1 cellular context compared by ENCODE assay signal in the genomic region with DNA sequence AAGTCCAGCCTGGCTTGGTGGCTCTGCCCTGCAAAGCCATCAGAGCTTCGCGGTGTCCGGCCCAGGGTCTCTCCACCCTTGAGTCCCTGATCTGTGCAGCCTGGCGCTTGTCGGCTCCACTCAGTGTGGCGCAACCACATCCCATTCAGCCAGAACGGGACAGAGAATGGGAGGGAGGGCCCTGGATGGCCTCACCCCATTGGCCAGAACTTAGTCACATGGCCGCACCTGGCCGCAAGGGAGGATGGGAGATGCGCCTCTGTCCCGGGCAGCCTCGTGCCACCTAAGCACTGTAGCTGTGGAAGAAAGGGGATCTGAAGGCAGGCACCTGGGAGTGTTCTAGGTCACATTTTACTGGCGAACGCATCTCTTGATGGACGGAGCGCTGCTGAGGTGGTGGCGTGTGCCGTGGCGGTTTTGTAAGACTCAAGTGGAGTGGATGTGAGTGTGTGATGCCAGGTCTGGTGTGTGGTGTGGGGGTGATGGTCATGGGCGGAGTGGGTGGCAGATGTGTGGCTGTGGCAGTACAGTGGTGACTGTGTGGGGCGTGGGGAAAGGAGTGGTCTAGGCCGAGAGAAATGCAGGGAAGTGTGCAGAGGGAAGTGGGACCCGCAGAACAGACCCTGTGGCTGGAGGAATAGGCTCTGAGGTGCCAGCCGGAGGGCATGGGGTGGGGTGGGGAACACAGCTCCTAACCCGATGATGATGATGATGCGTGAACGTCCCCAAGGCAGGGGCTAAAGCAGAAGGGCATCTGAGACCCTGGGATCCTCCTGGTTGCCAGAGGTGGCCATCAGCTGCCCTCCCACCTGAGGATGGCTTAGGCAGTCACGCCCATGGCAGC.
TF ChIP-seq lines count a peak whose summit lies in the region.

No MANE protein-coding gene starts in this region.

TF ChIP-seq in WTC11, 78 proteins besides CTCF, POLR2A, EP300 and RAD21 (continued from another document):
- TF ChIP-seq, protein P1, sequence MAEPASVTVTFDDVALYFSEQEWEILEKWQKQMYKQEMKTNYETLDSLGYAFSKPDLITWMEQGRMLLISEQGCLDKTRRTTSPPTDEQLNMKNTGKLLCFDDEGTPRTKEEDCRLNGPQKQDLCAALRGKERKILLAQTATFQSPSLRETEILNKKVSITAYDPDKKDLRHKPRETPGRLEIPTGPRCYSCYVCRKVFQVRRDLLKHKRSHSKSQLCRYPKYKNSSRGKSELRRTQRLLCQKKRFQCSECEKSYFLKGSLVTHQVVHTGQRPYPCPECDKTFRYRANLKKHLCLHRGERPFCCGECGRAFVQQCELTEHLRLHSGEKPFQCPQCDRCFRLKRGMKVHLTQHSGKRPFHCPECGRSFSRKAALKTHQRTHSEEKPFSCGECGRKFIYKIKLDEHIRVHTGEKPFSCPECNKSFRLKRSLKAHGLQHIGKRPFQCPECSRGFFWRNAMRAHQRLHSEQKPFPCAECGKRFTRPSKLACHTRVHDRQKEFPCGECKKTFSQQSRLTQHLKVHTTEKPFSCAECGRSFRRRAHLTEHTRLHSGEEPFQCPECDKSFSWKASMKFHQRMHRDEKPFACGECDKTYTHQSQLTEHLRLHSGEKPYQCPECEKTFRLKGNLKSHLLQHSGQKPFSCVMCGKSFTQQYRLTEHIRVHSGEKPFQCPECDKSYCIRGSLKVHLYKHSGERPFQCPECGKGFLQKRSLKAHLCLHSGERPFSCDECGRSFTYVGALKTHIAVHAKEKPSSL (CRISPR knock-in tag; conservative IDR thresholded peaks at IDR 0.05): no peak
- no peak for TF ChIP-seq GRHL2 (CRISPR knock-in tag; IDR thresholded peaks at IDR 0.05; ENCODE audit: insufficient replicate concordance, severe bottlenecking)
